ENCODE assay signal across 1 cellular context in the genomic region with DNA sequence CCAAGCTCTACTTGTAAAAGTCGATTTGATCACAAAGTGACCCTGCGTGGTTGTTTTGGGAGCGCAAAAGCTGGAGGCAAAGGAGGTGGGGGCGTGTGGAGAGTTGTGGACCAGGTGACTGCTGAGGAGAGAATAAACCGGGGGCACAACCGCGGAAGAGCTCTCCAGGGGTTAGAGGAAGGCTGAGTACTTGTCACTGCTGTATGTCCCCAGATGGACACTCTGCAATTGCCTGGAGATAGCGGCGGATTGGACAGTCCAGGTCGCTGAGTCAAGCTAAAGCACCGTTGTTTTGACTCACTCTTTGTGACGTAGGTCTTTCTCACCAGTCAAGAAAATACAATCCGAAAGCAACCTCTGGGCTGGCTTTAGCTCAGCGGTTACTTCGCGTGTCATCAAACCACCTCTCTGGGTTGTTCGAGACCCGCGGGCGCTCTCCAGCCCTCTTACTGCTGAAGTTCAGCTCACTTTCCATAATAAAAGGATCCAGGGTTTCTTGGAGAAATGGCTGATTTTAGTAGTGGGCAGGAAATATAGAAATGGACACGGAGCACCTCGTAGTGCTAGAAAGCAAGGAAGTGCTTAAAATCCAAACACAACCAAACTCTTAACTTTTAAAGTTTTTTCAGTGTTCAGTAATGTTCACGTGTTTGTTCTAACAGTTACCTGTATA.
TF ChIP-seq lines count a peak whose summit lies in the region.

No MANE protein-coding gene starts in this region.

TF ChIP-seq in K562, 482 proteins besides CTCF, POLR2A, EP300 and RAD21 (continued from another document and continues in another):
- TF ChIP-seq, protein P1, sequence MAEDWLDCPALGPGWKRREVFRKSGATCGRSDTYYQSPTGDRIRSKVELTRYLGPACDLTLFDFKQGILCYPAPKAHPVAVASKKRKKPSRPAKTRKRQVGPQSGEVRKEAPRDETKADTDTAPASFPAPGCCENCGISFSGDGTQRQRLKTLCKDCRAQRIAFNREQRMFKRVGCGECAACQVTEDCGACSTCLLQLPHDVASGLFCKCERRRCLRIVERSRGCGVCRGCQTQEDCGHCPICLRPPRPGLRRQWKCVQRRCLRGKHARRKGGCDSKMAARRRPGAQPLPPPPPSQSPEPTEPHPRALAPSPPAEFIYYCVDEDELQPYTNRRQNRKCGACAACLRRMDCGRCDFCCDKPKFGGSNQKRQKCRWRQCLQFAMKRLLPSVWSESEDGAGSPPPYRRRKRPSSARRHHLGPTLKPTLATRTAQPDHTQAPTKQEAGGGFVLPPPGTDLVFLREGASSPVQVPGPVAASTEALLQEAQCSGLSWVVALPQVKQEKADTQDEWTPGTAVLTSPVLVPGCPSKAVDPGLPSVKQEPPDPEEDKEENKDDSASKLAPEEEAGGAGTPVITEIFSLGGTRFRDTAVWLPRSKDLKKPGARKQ (CRISPR knock-in tag; IDR thresholded peaks at IDR 0.05), result no peak
- TF ChIP-seq, protein P2, sequence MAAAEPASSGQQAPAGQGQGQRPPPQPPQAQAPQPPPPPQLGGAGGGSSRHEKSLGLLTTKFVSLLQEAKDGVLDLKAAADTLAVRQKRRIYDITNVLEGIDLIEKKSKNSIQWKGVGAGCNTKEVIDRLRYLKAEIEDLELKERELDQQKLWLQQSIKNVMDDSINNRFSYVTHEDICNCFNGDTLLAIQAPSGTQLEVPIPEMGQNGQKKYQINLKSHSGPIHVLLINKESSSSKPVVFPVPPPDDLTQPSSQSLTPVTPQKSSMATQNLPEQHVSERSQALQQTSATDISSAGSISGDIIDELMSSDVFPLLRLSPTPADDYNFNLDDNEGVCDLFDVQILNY (CRISPR knock-in tag; IDR thresholded peaks at IDR 0.05), result no peak
- TF ChIP-seq, protein P3, sequence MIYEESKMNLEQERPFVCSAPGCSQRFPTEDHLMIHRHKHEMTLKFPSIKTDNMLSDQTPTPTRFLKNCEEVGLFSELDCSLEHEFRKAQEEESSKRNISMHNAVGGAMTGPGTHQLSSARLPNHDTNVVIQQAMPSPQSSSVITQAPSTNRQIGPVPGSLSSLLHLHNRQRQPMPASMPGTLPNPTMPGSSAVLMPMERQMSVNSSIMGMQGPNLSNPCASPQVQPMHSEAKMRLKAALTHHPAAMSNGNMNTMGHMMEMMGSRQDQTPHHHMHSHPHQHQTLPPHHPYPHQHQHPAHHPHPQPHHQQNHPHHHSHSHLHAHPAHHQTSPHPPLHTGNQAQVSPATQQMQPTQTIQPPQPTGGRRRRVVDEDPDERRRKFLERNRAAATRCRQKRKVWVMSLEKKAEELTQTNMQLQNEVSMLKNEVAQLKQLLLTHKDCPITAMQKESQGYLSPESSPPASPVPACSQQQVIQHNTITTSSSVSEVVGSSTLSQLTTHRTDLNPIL (CRISPR knock-in tag; IDR thresholded peaks at IDR 0.05), result no peak
- no peak for TF ChIP-seq NR3C1 (CRISPR knock-in tag; IDR thresholded peaks at IDR 0.05)
- TF ChIP-seq, protein P4, sequence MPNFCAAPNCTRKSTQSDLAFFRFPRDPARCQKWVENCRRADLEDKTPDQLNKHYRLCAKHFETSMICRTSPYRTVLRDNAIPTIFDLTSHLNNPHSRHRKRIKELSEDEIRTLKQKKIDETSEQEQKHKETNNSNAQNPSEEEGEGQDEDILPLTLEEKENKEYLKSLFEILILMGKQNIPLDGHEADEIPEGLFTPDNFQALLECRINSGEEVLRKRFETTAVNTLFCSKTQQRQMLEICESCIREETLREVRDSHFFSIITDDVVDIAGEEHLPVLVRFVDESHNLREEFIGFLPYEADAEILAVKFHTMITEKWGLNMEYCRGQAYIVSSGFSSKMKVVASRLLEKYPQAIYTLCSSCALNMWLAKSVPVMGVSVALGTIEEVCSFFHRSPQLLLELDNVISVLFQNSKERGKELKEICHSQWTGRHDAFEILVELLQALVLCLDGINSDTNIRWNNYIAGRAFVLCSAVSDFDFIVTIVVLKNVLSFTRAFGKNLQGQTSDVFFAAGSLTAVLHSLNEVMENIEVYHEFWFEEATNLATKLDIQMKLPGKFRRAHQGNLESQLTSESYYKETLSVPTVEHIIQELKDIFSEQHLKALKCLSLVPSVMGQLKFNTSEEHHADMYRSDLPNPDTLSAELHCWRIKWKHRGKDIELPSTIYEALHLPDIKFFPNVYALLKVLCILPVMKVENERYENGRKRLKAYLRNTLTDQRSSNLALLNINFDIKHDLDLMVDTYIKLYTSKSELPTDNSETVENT (CRISPR knock-in tag; IDR thresholded peaks at IDR 0.05), result no peak
- TF ChIP-seq CREB1 (IDR thresholded peaks at IDR 0.05), result peak; percentile 92
- TF ChIP-seq CREB1 (CRISPR knock-in tag; IDR thresholded peaks at IDR 0.05), result peak; percentile 96
- TF ChIP-seq, protein P5, sequence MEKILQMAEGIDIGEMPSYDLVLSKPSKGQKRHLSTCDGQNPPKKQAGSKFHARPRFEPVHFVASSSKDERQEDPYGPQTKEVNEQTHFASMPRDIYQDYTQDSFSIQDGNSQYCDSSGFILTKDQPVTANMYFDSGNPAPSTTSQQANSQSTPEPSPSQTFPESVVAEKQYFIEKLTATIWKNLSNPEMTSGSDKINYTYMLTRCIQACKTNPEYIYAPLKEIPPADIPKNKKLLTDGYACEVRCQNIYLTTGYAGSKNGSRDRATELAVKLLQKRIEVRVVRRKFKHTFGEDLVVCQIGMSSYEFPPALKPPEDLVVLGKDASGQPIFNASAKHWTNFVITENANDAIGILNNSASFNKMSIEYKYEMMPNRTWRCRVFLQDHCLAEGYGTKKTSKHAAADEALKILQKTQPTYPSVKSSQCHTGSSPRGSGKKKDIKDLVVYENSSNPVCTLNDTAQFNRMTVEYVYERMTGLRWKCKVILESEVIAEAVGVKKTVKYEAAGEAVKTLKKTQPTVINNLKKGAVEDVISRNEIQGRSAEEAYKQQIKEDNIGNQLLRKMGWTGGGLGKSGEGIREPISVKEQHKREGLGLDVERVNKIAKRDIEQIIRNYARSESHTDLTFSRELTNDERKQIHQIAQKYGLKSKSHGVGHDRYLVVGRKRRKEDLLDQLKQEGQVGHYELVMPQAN (IDR thresholded peaks at IDR 0.05; ENCODE audit: borderline replicate concordance), result no peak
- TF ChIP-seq NCOA4 (IDR thresholded peaks at IDR 0.05; ENCODE audit: partially characterized antibody), result no peak
- no peak for TF ChIP-seq PYGO2 (tag; IDR thresholded peaks at IDR 0.05)
- no peak for TF ChIP-seq TSC22D4 (tag; IDR thresholded peaks at IDR 0.05)
- TF ChIP-seq, protein P6, sequence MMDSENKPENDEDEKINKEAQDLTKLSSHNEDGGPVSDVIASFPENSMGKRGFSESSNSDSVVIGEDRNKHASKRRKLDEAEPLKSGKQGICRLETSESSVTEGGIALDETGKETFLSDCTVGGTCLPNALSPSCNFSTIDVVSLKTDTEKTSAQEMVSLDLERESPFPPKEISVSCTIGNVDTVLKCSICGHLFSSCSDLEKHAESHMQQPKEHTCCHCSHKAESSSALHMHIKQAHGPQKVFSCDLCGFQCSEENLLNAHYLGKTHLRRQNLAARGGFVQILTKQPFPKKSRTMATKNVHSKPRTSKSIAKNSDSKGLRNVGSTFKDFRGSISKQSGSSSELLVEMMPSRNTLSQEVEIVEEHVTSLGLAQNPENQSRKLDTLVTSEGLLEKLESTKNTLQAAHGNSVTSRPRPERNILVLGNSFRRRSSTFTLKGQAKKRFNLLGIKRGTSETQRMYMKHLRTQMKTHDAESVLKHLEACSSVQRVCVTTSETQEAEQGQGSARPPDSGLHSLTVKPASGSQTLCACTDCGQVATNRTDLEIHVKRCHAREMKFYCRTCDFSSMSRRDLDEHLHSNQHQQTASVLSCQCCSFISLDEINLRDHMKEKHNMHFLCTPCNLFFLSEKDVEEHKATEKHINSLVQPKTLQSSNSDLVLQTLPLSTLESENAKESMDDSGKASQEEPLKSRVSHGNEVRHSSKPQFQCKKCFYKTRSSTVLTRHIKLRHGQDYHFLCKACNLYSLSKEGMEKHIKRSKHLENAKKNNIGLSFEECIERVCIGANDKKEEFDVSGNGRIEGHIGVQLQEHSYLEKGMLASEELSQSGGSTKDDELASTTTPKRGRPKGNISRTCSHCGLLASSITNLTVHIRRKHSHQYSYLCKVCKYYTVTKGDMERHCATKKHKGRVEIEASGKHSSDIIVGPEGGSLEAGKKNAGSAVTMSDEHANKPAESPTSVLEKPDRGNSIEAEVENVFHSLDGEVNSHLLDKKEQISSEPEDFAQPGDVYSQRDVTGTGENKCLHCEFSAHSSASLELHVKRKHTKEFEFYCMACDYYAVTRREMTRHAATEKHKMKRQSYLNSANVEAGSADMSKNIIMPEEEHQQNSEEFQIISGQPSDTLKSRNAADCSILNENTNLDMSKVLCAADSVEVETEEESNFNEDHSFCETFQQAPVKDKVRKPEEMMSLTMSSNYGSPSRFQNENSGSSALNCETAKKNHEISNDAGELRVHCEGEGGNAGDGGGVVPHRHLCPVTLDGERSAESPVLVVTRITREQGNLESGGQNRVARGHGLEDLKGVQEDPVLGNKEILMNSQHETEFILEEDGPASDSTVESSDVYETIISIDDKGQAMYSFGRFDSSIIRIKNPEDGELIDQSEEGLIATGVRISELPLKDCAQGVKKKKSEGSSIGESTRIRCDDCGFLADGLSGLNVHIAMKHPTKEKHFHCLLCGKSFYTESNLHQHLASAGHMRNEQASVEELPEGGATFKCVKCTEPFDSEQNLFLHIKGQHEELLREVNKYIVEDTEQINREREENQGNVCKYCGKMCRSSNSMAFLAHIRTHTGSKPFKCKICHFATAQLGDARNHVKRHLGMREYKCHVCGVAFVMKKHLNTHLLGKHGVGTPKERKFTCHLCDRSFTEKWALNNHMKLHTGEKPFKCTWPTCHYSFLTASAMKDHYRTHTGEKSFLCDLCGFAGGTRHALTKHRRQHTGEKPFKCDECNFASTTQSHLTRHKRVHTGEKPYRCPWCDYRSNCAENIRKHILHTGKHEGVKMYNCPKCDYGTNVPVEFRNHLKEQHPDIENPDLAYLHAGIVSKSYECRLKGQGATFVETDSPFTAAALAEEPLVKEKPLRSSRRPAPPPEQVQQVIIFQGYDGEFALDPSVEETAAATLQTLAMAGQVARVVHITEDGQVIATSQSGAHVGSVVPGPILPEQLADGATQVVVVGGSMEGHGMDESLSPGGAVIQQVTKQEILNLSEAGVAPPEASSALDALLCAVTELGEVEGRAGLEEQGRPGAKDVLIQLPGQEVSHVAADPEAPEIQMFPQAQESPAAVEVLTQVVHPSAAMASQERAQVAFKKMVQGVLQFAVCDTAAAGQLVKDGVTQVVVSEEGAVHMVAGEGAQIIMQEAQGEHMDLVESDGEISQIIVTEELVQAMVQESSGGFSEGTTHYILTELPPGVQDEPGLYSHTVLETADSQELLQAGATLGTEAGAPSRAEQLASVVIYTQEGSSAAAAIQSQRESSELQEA (IDR thresholded peaks at IDR 0.05; ENCODE audit: low read depth), result peak; percentile 83
- peak; percentile 92 for TF ChIP-seq MYNN (IDR thresholded peaks at IDR 0.05)
- 0 out of 2 replicates have a peak, but pooled peaks have one; percentile 68 for TF ChIP-seq MYNN (CRISPR knock-in tag; IDR thresholded peaks at IDR 0.05)
- no peak for TF ChIP-seq ZNF75A (CRISPR knock-in tag; IDR thresholded peaks at IDR 0.05)
- no peak; the same call in 1 of the 2 replicates for TF ChIP-seq SMAD3 (CRISPR knock-in tag; conservative IDR thresholded peaks at IDR 0.05)
- no peak for TF ChIP-seq ZFPM2 (CRISPR knock-in tag; IDR thresholded peaks at IDR 0.05)
- TF ChIP-seq ATF7 (IDR thresholded peaks at IDR 0.05), result peak; percentile 96
- TF ChIP-seq PHB (CRISPR knock-in tag; IDR thresholded peaks at IDR 0.05), result no peak
- TF ChIP-seq, protein P7, sequence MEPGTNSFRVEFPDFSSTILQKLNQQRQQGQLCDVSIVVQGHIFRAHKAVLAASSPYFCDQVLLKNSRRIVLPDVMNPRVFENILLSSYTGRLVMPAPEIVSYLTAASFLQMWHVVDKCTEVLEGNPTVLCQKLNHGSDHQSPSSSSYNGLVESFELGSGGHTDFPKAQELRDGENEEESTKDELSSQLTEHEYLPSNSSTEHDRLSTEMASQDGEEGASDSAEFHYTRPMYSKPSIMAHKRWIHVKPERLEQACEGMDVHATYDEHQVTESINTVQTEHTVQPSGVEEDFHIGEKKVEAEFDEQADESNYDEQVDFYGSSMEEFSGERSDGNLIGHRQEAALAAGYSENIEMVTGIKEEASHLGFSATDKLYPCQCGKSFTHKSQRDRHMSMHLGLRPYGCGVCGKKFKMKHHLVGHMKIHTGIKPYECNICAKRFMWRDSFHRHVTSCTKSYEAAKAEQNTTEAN (CRISPR knock-in tag; IDR thresholded peaks at IDR 0.05), result no peak; the same call in 1 of the 2 replicates
- no peak for TF ChIP-seq EWSR1 (IDR thresholded peaks at IDR 0.05; ENCODE audit: borderline replicate concordance, low read depth, partially characterized antibody)
- no peak for TF ChIP-seq ZNF77 (CRISPR knock-in tag; IDR thresholded peaks at IDR 0.05)
- TF ChIP-seq RBM25 (IDR thresholded peaks at IDR 0.05; ENCODE audit: low read depth, low read length, severe bottlenecking), result peak; percentile 35
- TF ChIP-seq, protein P8, sequence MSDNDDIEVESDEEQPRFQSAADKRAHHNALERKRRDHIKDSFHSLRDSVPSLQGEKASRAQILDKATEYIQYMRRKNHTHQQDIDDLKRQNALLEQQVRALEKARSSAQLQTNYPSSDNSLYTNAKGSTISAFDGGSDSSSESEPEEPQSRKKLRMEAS (CRISPR knock-in tag; IDR thresholded peaks at IDR 0.05), result peak; percentile 42; the same call in 1 of the 2 replicates
- TF ChIP-seq, protein P9, sequence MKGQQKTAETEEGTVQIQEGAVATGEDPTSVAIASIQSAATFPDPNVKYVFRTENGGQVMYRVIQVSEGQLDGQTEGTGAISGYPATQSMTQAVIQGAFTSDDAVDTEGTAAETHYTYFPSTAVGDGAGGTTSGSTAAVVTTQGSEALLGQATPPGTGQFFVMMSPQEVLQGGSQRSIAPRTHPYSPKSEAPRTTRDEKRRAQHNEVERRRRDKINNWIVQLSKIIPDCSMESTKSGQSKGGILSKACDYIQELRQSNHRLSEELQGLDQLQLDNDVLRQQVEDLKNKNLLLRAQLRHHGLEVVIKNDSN (CRISPR knock-in tag; IDR thresholded peaks at IDR 0.05), result no peak
- 0 out of 2 replicates have a peak, but pooled peaks have one; percentile 5 for TF ChIP-seq MXI1 (IDR thresholded peaks at IDR 0.05; ENCODE audit: low read depth, low read length)
- no peak for TF ChIP-seq NFRKB (IDR thresholded peaks at IDR 0.05; ENCODE audit: low read depth)
- TF ChIP-seq TEAD4 (IDR thresholded peaks at IDR 0.05; ENCODE audit: low read length), result peak; percentile 87
- no peak for TF ChIP-seq TEAD4 (CRISPR knock-in tag; IDR thresholded peaks at IDR 0.05; ENCODE audit: borderline replicate concordance)
- TF ChIP-seq ZNF561 (CRISPR knock-in tag; conservative IDR thresholded peaks at IDR 0.05), result no peak
- TF ChIP-seq, protein P10, sequence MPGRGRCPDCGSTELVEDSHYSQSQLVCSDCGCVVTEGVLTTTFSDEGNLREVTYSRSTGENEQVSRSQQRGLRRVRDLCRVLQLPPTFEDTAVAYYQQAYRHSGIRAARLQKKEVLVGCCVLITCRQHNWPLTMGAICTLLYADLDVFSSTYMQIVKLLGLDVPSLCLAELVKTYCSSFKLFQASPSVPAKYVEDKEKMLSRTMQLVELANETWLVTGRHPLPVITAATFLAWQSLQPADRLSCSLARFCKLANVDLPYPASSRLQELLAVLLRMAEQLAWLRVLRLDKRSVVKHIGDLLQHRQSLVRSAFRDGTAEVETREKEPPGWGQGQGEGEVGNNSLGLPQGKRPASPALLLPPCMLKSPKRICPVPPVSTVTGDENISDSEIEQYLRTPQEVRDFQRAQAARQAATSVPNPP (IDR thresholded peaks at IDR 0.05; ENCODE audit: borderline replicate concordance, insufficient read depth, insufficient read length), result no peak
- TF ChIP-seq ZSCAN29 (IDR thresholded peaks at IDR 0.05), result peak; percentile 86; the same call in 1 of the 2 replicates
- peak; percentile 51; the same call in 1 of the 2 replicates for TF ChIP-seq ZBTB7A (IDR thresholded peaks at IDR 0.05; ENCODE audit: borderline replicate concordance, control insufficient read depth, low read depth, low read length)
- TF ChIP-seq MTF1 (CRISPR knock-in tag; IDR thresholded peaks at IDR 0.05; ENCODE audit: borderline replicate concordance), result no peak
- TF ChIP-seq ZSCAN32 (CRISPR knock-in tag; IDR thresholded peaks at IDR 0.05), result no peak
- TF ChIP-seq HNRNPK (IDR thresholded peaks at IDR 0.05; ENCODE audit: low read depth, low read length, poor library complexity, severe bottlenecking), result no peak
- TF ChIP-seq ZNF79 (CRISPR knock-in tag; IDR thresholded peaks at IDR 0.05; ENCODE audit: low read depth), result no peak
- TF ChIP-seq SMARCE1 (IDR thresholded peaks at IDR 0.05), result peak; percentile 48
